8 cellular contexts compared by ENCODE assay signal in the genomic region with DNA sequence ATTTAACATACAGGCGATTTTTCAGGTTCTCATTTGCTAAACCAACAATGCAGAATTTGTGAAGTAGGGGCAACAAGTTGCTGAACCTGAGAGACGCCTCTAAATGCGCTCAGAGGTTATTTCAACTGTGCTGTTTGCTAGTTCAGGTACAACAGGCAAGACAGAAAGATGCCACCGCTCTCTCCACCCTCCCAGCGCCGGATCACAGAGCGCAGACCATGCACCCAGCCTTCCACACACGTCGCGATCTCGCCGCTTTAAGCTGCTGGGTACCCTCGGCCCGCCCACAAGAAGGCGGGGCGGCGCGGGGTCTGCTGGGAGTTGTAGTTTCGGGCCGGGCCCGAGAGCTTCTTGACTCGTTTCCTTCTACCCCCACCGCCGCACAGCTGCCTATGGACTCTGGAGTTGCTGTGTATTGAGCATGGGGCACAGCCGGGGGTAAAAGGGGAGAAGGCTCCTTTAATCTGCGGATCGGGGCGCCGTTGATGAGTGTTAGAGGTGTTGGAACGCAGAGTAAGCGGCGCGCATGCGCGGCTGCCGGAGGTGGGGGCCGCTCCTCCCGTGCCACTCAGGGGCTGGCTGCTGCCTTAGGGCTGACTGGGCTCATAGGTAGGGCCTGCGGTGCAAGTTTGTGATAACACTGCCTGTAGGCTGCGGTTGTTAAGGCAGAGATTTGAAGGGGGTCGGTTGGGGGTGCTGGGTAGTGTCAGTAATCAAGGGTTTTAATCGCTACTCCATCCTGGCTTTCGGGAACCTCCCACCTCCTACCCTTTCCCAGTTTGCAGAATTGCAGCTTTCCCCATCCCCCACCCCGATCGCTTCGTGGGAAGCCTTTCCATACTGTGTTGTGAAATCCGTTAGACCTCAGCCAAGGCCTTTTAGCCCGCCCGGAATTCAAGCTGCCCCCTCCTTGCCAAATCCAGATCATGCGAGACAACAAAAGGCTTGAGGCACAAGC. TPM values are rescaled to one million over a fixed set of nuclear protein-coding genes. Genes with fewer than 3 reads are reported as not detected.
A peak's percentile ranks its signal among the peaks of the same experiment; 100 is the strongest.
DNase-seq lines count a peak whose midpoint lies in the region; ATAC-seq, FAIRE-seq and TF ChIP-seq lines count a peak whose summit lies in the region.

No MANE protein-coding gene starts in this region.

- intact Hi-C loops in left cardiac atrium (cut with DNase I), result loop anchor here in 1 of 2 donors (2.0 kb wide), 2 partner anchors 22 to 40 kb away; partner anchors contain the start of gene ABCA1

- H3K4me1 ChIP-seq in upper lobe of left lung, result peaks cover 14 to 39% (median 22%) of the 10 kb centered on the region in 4 donors

- peak overlapping the region; percentile 48 to 75 (median 61) for H3K4me3 ChIP-seq in upper lobe of left lung

- peak overlapping the region; percentile 97 for H3K27ac Mint-ChIP-seq in progenitor cell of endocrine pancreas

- TF ChIP-seq POLR2A in GM12891 (IDR thresholded peaks at IDR 0.05; ENCODE audit: low read depth, low read length) (no peak), upper lobe of left lung (IDR thresholded peaks at IDR 0.05) (peak in 2 of 4 donors; percentile 43 to 59)

- FAIRE-seq in GM12891 (lab: Jason Lieb, UNC), result peak; percentile 84

- H3K27ac ChIP-seq in upper lobe of left lung, result peak overlapping the region; percentile 89 to 96 (median 92)

- peak overlapping the region; percentile 97 for H3K4me3 Mint-ChIP-seq in progenitor cell of endocrine pancreas (ENCODE audit: low read depth)

- no peaks in the 10 kb centered on the region for H3K36me3 ChIP-seq in upper lobe of left lung

- H3K4me1 Mint-ChIP-seq in progenitor cell of endocrine pancreas (ENCODE audit: low read depth), result peaks cover 11% of the 10 kb centered on the region

- WGBS in upper lobe of left lung, 2 donors, result 3 to 9% methylated on average over 33 to 50 of the region's 50 CpGs

- peaks cover 3% of the 10 kb centered on the region for H3K27me3 Mint-ChIP-seq in progenitor cell of endocrine pancreas

- no peaks in the 10 kb centered on the region for H3K36me3 Mint-ChIP-seq in progenitor cell of endocrine pancreas (ENCODE audit: insufficient read depth)

- no peaks in the 10 kb centered on the region for H3K9me3 Mint-ChIP-seq in progenitor cell of endocrine pancreas (ENCODE audit: low read depth)

- TF ChIP-seq CTCF in progenitor cell of endocrine pancreas (IDR thresholded peaks at IDR 0.05; ENCODE audit: unreplicated experiment) (no peak), upper lobe of left lung (IDR thresholded peaks at IDR 0.05) (no peak)

- H3K9me3 ChIP-seq in upper lobe of left lung, result no peaks in the 10 kb centered on the region

- H3K27me3 ChIP-seq in upper lobe of left lung, result no peaks in the 10 kb centered on the region

- ATAC-seq in HG02840 (IDR thresholded peaks at IDR 0.05; ENCODE audit: low FRiP score, unreplicated experiment) (peak; percentile 99), left cardiac atrium (peak; percentile 95 to 99), upper lobe of left lung (ENCODE audit: low FRiP score in 2 of 2) (peak; percentile 96 to 98)

- DNase-seq in GM12891 (ENCODE audit: insufficient read length, low spot score) (peak; percentile 73), NCI-H1436 treated with DMSO at 0.1 percent for 48 hours (lab: John Stamatoyannopoulos, UW) (peak; percentile 78), T-helper 1 cell (peak; percentile 66 to 94 (median 79)), amniotic epithelial cell (ENCODE audit: low read depth) (peak; percentile 98), left cardiac atrium (peak; percentile 92), progenitor cell of endocrine pancreas (ENCODE audit: low spot score, unreplicated experiment) (peak; percentile 73), upper lobe of left lung (peak; percentile 91 to 98)

- no peak for TF ChIP-seq EP300 in upper lobe of left lung (IDR thresholded peaks at IDR 0.05)

TF ChIP-seq in GM12891, 5 proteins besides CTCF, POLR2A, EP300 and RAD21:
- TF ChIP-seq PAX5 (IDR thresholded peaks at IDR 0.05; ENCODE audit: insufficient read depth, low read length, severe bottlenecking), result no peak

RNA-seq across cellular contexts. Expression of gene ABCA1, which starts 40.3 kb away (rescaled TPM):
- 0.08 TPM for polyA plus RNA-seq in GM12891 (2012; ENCODE audit: low read depth, missing spikeins)
- total RNA-seq in left cardiac atrium (10 to 100 TPM in 1 of 2 donors, 1 to 10 TPM in 1; 8.3 to 19.8 TPM), progenitor cell of endocrine pancreas (34.1 and 41.1 TPM in 2 replicates), upper lobe of left lung (100 to 1,000 TPM in 1 of 6 donors, 10 to 100 TPM in 5; 27.6 to 194 (median 47.0) TPM)

Comparison
In these comparisons a context has a peak if more than half of its experiments do, and no peak if none do; other contexts are left out.
1. Peak in every context shown above with its lines: DNase-seq, ATAC-seq, H3K4me3 ChIP-seq and H3K27ac ChIP-seq.